13 cellular contexts compared by ENCODE assay signal in the genomic region with DNA sequence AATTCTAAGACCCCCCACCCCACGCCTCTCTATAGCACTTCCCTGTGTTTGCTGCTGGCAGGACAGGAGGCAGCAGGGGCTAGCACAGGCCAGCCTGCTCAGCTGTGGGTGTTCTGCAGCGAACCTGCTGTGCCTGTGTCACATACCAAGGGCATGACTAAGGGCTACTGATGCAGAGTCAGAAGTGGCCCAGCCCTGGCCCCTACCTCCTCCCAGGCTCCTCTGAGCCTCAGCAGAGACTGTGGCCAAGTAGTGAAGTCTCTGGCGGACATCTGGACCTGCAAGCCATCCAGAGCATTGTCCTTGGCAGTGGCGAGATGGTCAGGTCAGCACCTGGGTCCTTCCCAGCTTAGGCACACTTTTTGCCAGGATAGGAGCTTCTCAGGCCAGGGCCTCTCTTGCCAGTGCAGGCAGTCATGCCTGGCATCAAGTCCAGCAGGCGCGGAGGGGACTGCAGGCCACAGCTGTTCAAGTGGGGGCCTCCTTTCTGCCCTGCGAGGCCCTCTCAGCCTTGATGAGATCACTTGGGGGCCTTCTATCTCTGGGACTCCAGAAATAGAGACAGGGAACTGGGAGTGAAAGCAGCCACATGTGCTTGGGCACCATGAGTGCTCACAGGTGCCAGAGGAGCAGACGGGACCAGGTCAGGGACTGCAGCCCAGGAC.
DNase-seq lines count a peak whose midpoint lies in the region; ATAC-seq, FAIRE-seq and TF ChIP-seq lines count a peak whose summit lies in the region.
"Had no signal": no experiment of that assay in that cellular context is flagged by ENCODE, and none has a peak within 500 bp of the region (broad histone marks: within the 10 kb centered on the region; RNA-seq: fewer than 3 reads in every experiment).

No MANE protein-coding gene starts in this region.

- H3K4me3 Mint-ChIP-seq in MCF 10A (ENCODE audit: unreplicated experiment) (no peak overlapping the region), T-helper 17 cell (no peak overlapping the region)
- H3K4me3 Mint-ChIP-seq: activated B cell treated with CpG ODN at 0.5 μM for 24 hours; CD4-positive, CD25-positive, alpha-beta regulatory T cell had no signal

- CTCF ChIA-PET in A549 (lab: Yijun Ruan, JAX) = no interaction called here
- CTCF ChIA-PET in MCF 10A (lab: Yijun Ruan, JAX) = no interaction called here

- no peak overlapping the region for H3K27ac Mint-ChIP-seq in MCF 10A (ENCODE audit: low read depth, unreplicated experiment)
- H3K27ac Mint-ChIP-seq in T-helper 17 cell = no peak overlapping the region
- H3K27ac Mint-ChIP-seq: activated B cell treated with CpG ODN at 0.5 μM for 24 hours; CD4-positive, CD25-positive, alpha-beta regulatory T cell had no signal

- peaks cover 14% of the 10 kb centered on the region for H3K9me3 Mint-ChIP-seq in MCF 10A (ENCODE audit: unreplicated experiment)

- WGBS in A549 (ENCODE audit: missing lambda C conversion rate) = 36% methylated on average over 6 of the region's 8 CpGs

- POLR2A ChIA-PET in A549 (lab: Yijun Ruan, JAX) (no interaction called here), MCF 10A (lab: Yijun Ruan, JAX) (no interaction called here)

- intact Hi-C loops in MCF 10A (cut with micrococcal nuclease) = no loop called here
- intact Hi-C loops in kidney (cut with DNase I) = no loop called here

- TF ChIP-seq EP300 in A549 (IDR thresholded peaks at IDR 0.05) = no peak

- peaks cover 66% of the 10 kb centered on the region for H3K27me3 ChIP-seq in WERI-Rb-1 (ENCODE audit: insufficient read depth, low read depth, severe bottlenecking)
- H3K27me3 ChIP-seq: cardiac muscle cell had no signal

- no peaks in the 10 kb centered on the region; the same call in 1 of the 3 replicates for H3K9me3 ChIP-seq in A549
- H3K9me3 ChIP-seq in kidney (ENCODE audit: control insufficient read depth in 1 of 2, low read length in 2 of 2) = no peaks in the 10 kb centered on the region
- H3K9me3 ChIP-seq in T-helper 17 cell (ENCODE audit: control insufficient read depth, low read length, poor library complexity, severe bottlenecking) = no peaks in the 10 kb centered on the region
- H3K9me3 ChIP-seq in WERI-Rb-1 (ENCODE audit: severe bottlenecking) = peaks cover 6% of the 10 kb centered on the region

- H3K4me1 Mint-ChIP-seq in MCF 10A (ENCODE audit: insufficient read depth, unreplicated experiment) (no peaks in the 10 kb centered on the region), T-helper 17 cell (peaks cover 3% of the 10 kb centered on the region)
- H3K4me1 Mint-ChIP-seq: activated B cell treated with CpG ODN at 0.5 μM for 24 hours had no signal

- H3K4me2 ChIP-seq in A549 = no peak overlapping the region

- no peak overlapping the region for H3K9ac ChIP-seq in kidney (ENCODE audit: low read length in 2 of 2)

- peak in 1 of 2 experiments; percentile 11 for DNase-seq in A549 (ENCODE audit: low read depth in 1 of 2, low spot score in 1 of 2)
- peak; percentile 7 for DNase-seq in HS-27A (ENCODE audit: low read depth)
- DNase-seq in MCF 10A (ENCODE audit: unreplicated experiment) = peak; percentile 13
- DNase-seq in kidney = peak; percentile 49
- DNase-seq in T-helper 17 cell = no peak
- no peak for DNase-seq in WERI-Rb-1
- DNase-seq: activated B cell treated with CpG ODN at 0.5 μM for 24 hours; CD4-positive, CD25-positive, alpha-beta regulatory T cell; NCI-H2081 treated with DMSO at 0.1 percent for 48 hours; small intestine had no signal

- no peak for FAIRE-seq in A549 (lab: Jason Lieb, UNC)
- FAIRE-seq in kidney (lab: Jason Lieb, UNC) = no peak
- FAIRE-seq: small intestine had no signal

- no peak for TF ChIP-seq RAD21 in A549 (conservative IDR thresholded peaks at IDR 0.05 in 1 of 2, IDR thresholded peaks at IDR 0.05 in 1 of 2)

- BruUV-seq in MCF 10A (replicated peaks; lab: Mats Ljungman, UMichigan) = no TSS peak

- no peak overlapping the region for H3K4me3 ChIP-seq in A549
- H3K4me3 ChIP-seq in kidney (ENCODE audit: low read length in 2 of 2) = no peak overlapping the region
- H3K4me3 ChIP-seq in WERI-Rb-1 (ENCODE audit: low read depth, low read length) = no peak overlapping the region
- H3K4me3 ChIP-seq: cardiac muscle cell had no signal

- H3K36me3 Mint-ChIP-seq in MCF 10A (ENCODE audit: insufficient read depth, unreplicated experiment) = no peaks in the 10 kb centered on the region
- no peaks in the 10 kb centered on the region for H3K36me3 Mint-ChIP-seq in T-helper 17 cell (ENCODE audit: low read depth)
- H3K36me3 Mint-ChIP-seq: CD4-positive, CD25-positive, alpha-beta regulatory T cell had no signal

- ATAC-seq in A549 (peak; percentile 73 to 83; a peak in 5 of 6 replicates), T-helper 17 cell (no peak), GM21723 (IDR thresholded peaks at IDR 0.05; ENCODE audit: unreplicated experiment) (no peak), HG02885 (IDR thresholded peaks at IDR 0.05; ENCODE audit: poor library complexity, unreplicated experiment) (no peak)

- TF ChIP-seq POLR2A in A549 (IDR thresholded peaks at IDR 0.05; ENCODE audit: low read length) = no peak

- no peak overlapping the region for H3K27ac ChIP-seq in A549
- no peak overlapping the region for H3K27ac ChIP-seq in kidney (ENCODE audit: low read depth in 2 of 2, low read length in 2 of 2)
- H3K27ac ChIP-seq in WERI-Rb-1 = no peak overlapping the region
- H3K27ac ChIP-seq: cardiac muscle cell had no signal

- no peaks in the 10 kb centered on the region for H3K27me3 Mint-ChIP-seq in MCF 10A (ENCODE audit: insufficient read depth, unreplicated experiment)
- H3K27me3 Mint-ChIP-seq in T-helper 17 cell = peaks cover 2% of the 10 kb centered on the region
- H3K27me3 Mint-ChIP-seq: activated B cell treated with CpG ODN at 0.5 μM for 24 hours; CD4-positive, CD25-positive, alpha-beta regulatory T cell had no signal

- H3K4me1 ChIP-seq in A549 = no peaks in the 10 kb centered on the region
- H3K4me1 ChIP-seq in kidney (ENCODE audit: control insufficient read depth in 1 of 2, insufficient read depth in 1 of 2, low read depth in 1 of 2, low read length in 2 of 2) = no peaks in the 10 kb centered on the region

- H3K36me3 ChIP-seq in kidney (ENCODE audit: control insufficient read depth in 1 of 2, insufficient read depth in 2 of 2, low read length in 2 of 2) = no peaks in the 10 kb centered on the region
- H3K36me3 ChIP-seq in WERI-Rb-1 = no peaks in the 10 kb centered on the region
- H3K36me3 ChIP-seq: cardiac muscle cell had no signal

- TF ChIP-seq CTCF in A549 (IDR thresholded peaks at IDR 0.05) (no peak), MCF 10A (IDR thresholded peaks at IDR 0.05; ENCODE audit: unreplicated experiment) (no peak), kidney (IDR thresholded peaks at IDR 0.05; ENCODE audit: borderline replicate concordance, extremely low read depth, insufficient read depth) (no peak), WERI-Rb-1 (IDR thresholded peaks at IDR 0.05; ENCODE audit: low read depth, low read length) (no peak)

TF ChIP-seq in A549, 52 proteins besides CTCF, POLR2A, EP300 and RAD21:
- no peak for TF ChIP-seq JUNB (IDR thresholded peaks at IDR 0.05)
- no peak for TF ChIP-seq HEYL (CRISPR knock-in tag; IDR thresholded peaks at IDR 0.05)
- TF ChIP-seq CEBPB (IDR thresholded peaks at IDR 0.05) = no peak
- TF ChIP-seq RFX5 (IDR thresholded peaks at IDR 0.05) = no peak
- no peak for TF ChIP-seq TP53 (CRISPR knock-in tag; IDR thresholded peaks at IDR 0.05)
- no peak for TF ChIP-seq HDAC2 (IDR thresholded peaks at IDR 0.05)
- TF ChIP-seq ZSCAN20 (CRISPR knock-in tag; IDR thresholded peaks at IDR 0.05) = no peak
- no peak for TF ChIP-seq JUN (IDR thresholded peaks at IDR 0.05)

Comparison
In these comparisons a context has a peak if more than half of its experiments do, and no peak if none do; other contexts are left out.
1. ATAC-seq: peak in A549 (2 of 2); none in T-helper 17 cell (single experiment), GM21723 (single experiment) and HG02885 (single experiment).
2. DNase-seq: peak in HS-27A (single experiment), MCF 10A (single experiment) and kidney (single experiment); none in T-helper 17 cell (0 of 3) and WERI-Rb-1 (single experiment).